ENCODE assay signal across 17 cellular contexts in the genomic region with DNA sequence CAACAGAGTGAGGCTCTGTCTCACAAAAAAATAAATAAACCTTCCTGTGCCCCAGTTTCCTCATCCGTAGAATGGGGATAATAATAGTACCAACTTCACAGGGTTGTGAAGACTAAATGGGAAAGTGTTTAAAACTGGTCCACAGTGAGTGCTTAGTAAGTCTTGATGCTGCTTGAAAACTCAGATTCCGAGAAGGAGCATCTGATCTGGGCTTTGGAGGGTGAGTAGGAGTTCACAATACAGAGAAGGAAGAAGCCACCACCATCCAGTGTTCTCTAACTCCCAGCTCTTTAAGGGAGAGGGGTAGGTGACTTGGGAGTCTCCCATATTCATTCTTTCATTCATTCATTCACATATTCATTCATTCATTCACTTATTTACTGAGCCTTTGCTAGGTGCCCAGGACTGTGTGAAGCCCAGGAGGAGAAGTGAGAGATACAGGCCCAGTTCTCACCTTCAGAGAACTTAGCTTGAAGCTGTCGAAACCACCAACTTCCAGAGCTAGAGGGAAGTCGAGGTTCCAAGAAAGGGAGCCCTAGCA. TPM values are rescaled to one million over a fixed set of nuclear protein-coding genes. Genes with fewer than 3 reads are reported as not detected.
DNase-seq lines count a peak whose midpoint lies in the region; ATAC-seq and TF ChIP-seq lines count a peak whose summit lies in the region.
"Had no signal": no experiment of that assay in that cellular context is flagged by ENCODE, and none has a peak within 500 bp of the region (broad histone marks: within the 10 kb centered on the region; RNA-seq: fewer than 3 reads in every experiment).

No MANE protein-coding gene starts in this region.

- peaks cover 0 to 8% of the 10 kb centered on the region in 2 experiments; a peak in 2 of 4 replicates for H3K79me1 ChIP-seq in IMR-90 (ENCODE audit: low read depth in 1 of 2, low read length in 2 of 2)

- in situ Hi-C loops in IMR-90 (cut with MboI; ENCODE audit: low sequenced_read_pairs): no loop called here

- peak overlapping the region; percentile 89 for H3K27ac Mint-ChIP-seq in activated CD4-positive, alpha-beta T cell treated with anti-CD3 and anti-CD28 coated beads for 36 hours
- peak overlapping the region; percentile 99 for H3K27ac Mint-ChIP-seq in activated naive CD8-positive, alpha-beta T cell treated with anti-CD3 and anti-CD28 coated beads, Interleukin-2, amount 10 ng/mL, durations not matched to agents 7 days and 5 days
- H3K27ac Mint-ChIP-seq: progenitor cell of endocrine pancreas had no signal

- H3K4ac ChIP-seq in IMR-90 (ENCODE audit: low read depth, low read length): no peak overlapping the region

- TF ChIP-seq RAD21 in IMR-90 (IDR thresholded peaks at IDR 0.05; ENCODE audit: low read length): no peak

- H3K9ac ChIP-seq in IMR-90 (ENCODE audit: low read depth, low read length): no peak overlapping the region

- no peak overlapping the region for H3K18ac ChIP-seq in IMR-90 (ENCODE audit: low read depth, low read length)

- peaks cover 62% of the 10 kb centered on the region for H3K4me1 Mint-ChIP-seq in activated CD4-positive, alpha-beta T cell treated with anti-CD3 and anti-CD28 coated beads for 36 hours
- peaks cover 72% of the 10 kb centered on the region for H3K4me1 Mint-ChIP-seq in activated naive CD8-positive, alpha-beta T cell treated with anti-CD3 and anti-CD28 coated beads, Interleukin-2, amount 10 ng/mL, durations not matched to agents 7 days and 5 days

- dilution Hi-C loops in IMR-90 (cut with HindIII; ENCODE audit: low sequenced_read_pairs, unreplicated experiment): no loop called here

- H3K4me3 ChIP-seq in IMR-90 (ENCODE audit: insufficient read depth, low read depth, low read length): no peak overlapping the region
- peak overlapping the region in 1 of 8 donors; percentile 45 for H3K4me3 ChIP-seq in spleen
- H3K4me3 ChIP-seq in OCI-LY7 (ENCODE audit: low read depth, low read length, poor library complexity, severe bottlenecking): no peak overlapping the region
- H3K4me3 ChIP-seq: body of pancreas, SK-N-MC had no signal

- peak overlapping the region; percentile 52; the same call in 1 of the 3 replicates for H2BK15ac ChIP-seq in IMR-90 (ENCODE audit: low read depth, low read length)

- H3K27me3 ChIP-seq in IMR-90 (ENCODE audit: control insufficient read depth, insufficient read depth, low read length) (no peaks in the 10 kb centered on the region), spleen (replicated peaks in 1 of 7) (no peaks in the 10 kb centered on the region)
- H3K27me3 ChIP-seq: body of pancreas had no signal

- no peaks in the 10 kb centered on the region for H3K79me2 ChIP-seq in OCI-LY7 (ENCODE audit: insufficient read depth, low read depth, low read length)

- H4K91ac ChIP-seq in IMR-90 (ENCODE audit: insufficient read depth, low read depth, low read length): no peak overlapping the region

- H3K36me3 ChIP-seq in IMR-90 (ENCODE audit: control insufficient read depth, insufficient read depth, low read length): no peaks in the 10 kb centered on the region
- peaks cover 0 to 100% (median 80%) of the 10 kb centered on the region in 6 donors for H3K36me3 ChIP-seq in spleen
- peaks cover 28% of the 10 kb centered on the region; the same call in 1 of the 2 replicates for H3K36me3 ChIP-seq in OCI-LY7 (ENCODE audit: insufficient read depth, low read length)
- H3K36me3 ChIP-seq: WERI-Rb-1 had no signal

- ATAC-seq in activated CD4-positive, alpha-beta T cell treated with anti-CD3 and anti-CD28 coated beads for 36 hours: no peak
- ATAC-seq in IMR-90 (ENCODE audit: low read depth): no peak
- no peak for ATAC-seq in activated naive CD8-positive, alpha-beta T cell treated with anti-CD3 and anti-CD28 coated beads, Interleukin-2, amount 10 ng/mL, durations not matched to agents 7 days and 5 days (ENCODE audit: low read depth)
- ATAC-seq: body of pancreas, PC-3 had no signal

- H3K27me3 Mint-ChIP-seq in activated CD4-positive, alpha-beta T cell treated with anti-CD3 and anti-CD28 coated beads for 36 hours: no peaks in the 10 kb centered on the region
- no peaks in the 10 kb centered on the region for H3K27me3 Mint-ChIP-seq in activated naive CD8-positive, alpha-beta T cell treated with anti-CD3 and anti-CD28 coated beads, Interleukin-2, amount 10 ng/mL, durations not matched to agents 7 days and 5 days

- H3K9me1 ChIP-seq in IMR-90 (ENCODE audit: insufficient read depth, low read length): peaks cover 15% of the 10 kb centered on the region

- H3K23ac ChIP-seq in IMR-90 (ENCODE audit: low read depth, low read length): no peak overlapping the region

- H2BK5ac ChIP-seq in IMR-90 (ENCODE audit: low read depth, low read length, poor library complexity, severe bottlenecking): no peak overlapping the region

- no CpG with 5 or more reads among the region's 4 CpGs for WGBS in IMR-90 (ENCODE audit: extremely low coverage in 2 of 2, insufficient read length in 1 of 2), 2 experiments
- WGBS in spleen, 5 donors: 55 to 79% (median 65%) methylated on average over 4 of the region's 4 CpGs

- H3K9me2 ChIP-seq in OCI-LY7 (ENCODE audit: insufficient read depth, low read length): no peaks in the 10 kb centered on the region

- no peak for TF ChIP-seq POLR2A in IMR-90 (IDR thresholded peaks at IDR 0.05; ENCODE audit: low read depth, low read length)
- TF ChIP-seq POLR2A in spleen (IDR thresholded peaks at IDR 0.05): no peak

- POLR2A ChIA-PET in activated CD4-positive, alpha-beta T cell treated with anti-CD3 and anti-CD28 coated beads for 36 hours (lab: Charles Lee): interaction anchor here (0.6 to 1.2 kb wide), 5 partner anchors 10 to 77 kb away, joined by 3 to 6 read pairs (median 3); no protein-coding TSS in a partner anchor
- POLR2A ChIA-PET in IMR-90 (lab: Charles Lee; ENCODE audit: unreplicated experiment): no interaction called here
- POLR2A ChIA-PET in activated naive CD8-positive, alpha-beta T cell treated with anti-CD3 and anti-CD28 coated beads, Interleukin-2, amount 10 ng/mL, durations not matched to agents 7 days and 5 days (lab: Charles Lee): interaction anchor here (0.6 to 2.9 kb wide), 13 partner anchors 10 to 771 kb away, joined by 3 to 16 read pairs (median 4); a partner anchor contains a TSS
- POLR2A ChIA-PET in OCI-LY7 (lab: Charles Lee): no interaction called here

- H3K4me1 ChIP-seq in IMR-90 (ENCODE audit: control insufficient read depth, insufficient read depth, low read length): peaks cover 19% of the 10 kb centered on the region
- H3K4me1 ChIP-seq in spleen: peaks cover 16 to 100% (median 70%) of the 10 kb centered on the region in 6 donors
- peaks cover 11% of the 10 kb centered on the region for H3K4me1 ChIP-seq in OCI-LY7 (ENCODE audit: insufficient read depth, low read length, poor library complexity, severe bottlenecking)
- H3K4me1 ChIP-seq: body of pancreas had no signal

- no peaks in the 10 kb centered on the region for H3K9me3 ChIP-seq in IMR-90 (ENCODE audit: control insufficient read depth, insufficient read depth, low read length)
- H3K9me3 ChIP-seq in spleen: no peaks in the 10 kb centered on the region
- H3K9me3 ChIP-seq in OCI-LY7 (ENCODE audit: low read length): no peaks in the 10 kb centered on the region
- H3K9me3 ChIP-seq: body of pancreas had no signal

- H2BK20ac ChIP-seq in IMR-90 (ENCODE audit: low read depth, low read length): no peak overlapping the region; the same call in 1 of the 2 replicates

- no peaks in the 10 kb centered on the region for H3K9me3 Mint-ChIP-seq in activated CD4-positive, alpha-beta T cell treated with anti-CD3 and anti-CD28 coated beads for 36 hours (ENCODE audit: low read depth)
- H3K9me3 Mint-ChIP-seq in activated naive CD8-positive, alpha-beta T cell treated with anti-CD3 and anti-CD28 coated beads, Interleukin-2, amount 10 ng/mL, durations not matched to agents 7 days and 5 days: no peaks in the 10 kb centered on the region

- H2AK9ac ChIP-seq in IMR-90 (replicated peaks; ENCODE audit: low read depth, low read length, poor library complexity): no peak overlapping the region

- DNase-seq in activated CD4-positive, alpha-beta T cell treated with anti-CD3 and anti-CD28 coated beads for 36 hours: no peak
- DNase-seq in activated CD4-positive, alpha-beta T cell treated with anti-CD3 and anti-CD28 coated beads for 48 hours: no peak
- DNase-seq in IMR-90 (no peak), spleen (no peak), substantia nigra (lab: John Stamatoyannopoulos, UW) (no peak), OCI-LY7 (ENCODE audit: low spot score) (no peak)
- DNase-seq in activated naive CD8-positive, alpha-beta T cell treated with anti-CD3 and anti-CD28 coated beads, Interleukin-2, amount 10 ng/mL, durations not matched to agents 7 days and 5 days: no peak
- no peak for DNase-seq in effector CD8-positive, alpha-beta T cell (lab: John Stamatoyannopoulos, UW)
- DNase-seq: body of pancreas, Calu3, NCI-H187, NCI-H524, PC-3, WERI-Rb-1 had no signal

- H3K4me3 Mint-ChIP-seq in activated CD4-positive, alpha-beta T cell treated with anti-CD3 and anti-CD28 coated beads for 36 hours: peak overlapping the region; percentile 58
- H3K4me3 Mint-ChIP-seq in activated naive CD8-positive, alpha-beta T cell treated with anti-CD3 and anti-CD28 coated beads, Interleukin-2, amount 10 ng/mL, durations not matched to agents 7 days and 5 days: peak overlapping the region; percentile 83

- no TSS peak for BruUV-seq in IMR-90 (replicated peaks; lab: Mats Ljungman, UMichigan)
- no TSS peak for BruUV-seq in OCI-LY7 (replicated peaks; lab: Mats Ljungman, UMichigan)

- CTCF ChIA-PET in activated CD4-positive, alpha-beta T cell treated with anti-CD3 and anti-CD28 coated beads for 36 hours (lab: Charles Lee): interaction anchor here (0.5 to 1.7 kb wide), 7 partner anchors 8 to 40 kb away, joined by 3 to 6 read pairs (median 4); a partner anchor contains a TSS
- CTCF ChIA-PET in IMR-90 (lab: Yijun Ruan, JAX) (interaction anchor here (1.0 kb wide), 1 partner anchor 13 kb away, joined by 3 read pairs; no protein-coding TSS in a partner anchor), OCI-LY7 (lab: Charles Lee; ENCODE audit: unreplicated experiment) (no interaction called here)

- H4K8ac ChIP-seq in IMR-90 (ENCODE audit: low read depth in 2 of 2, low read length in 2 of 2): no peak overlapping the region

- no peak overlapping the region for H3K27ac ChIP-seq in IMR-90 (ENCODE audit: insufficient read depth, low read length)
- H3K27ac ChIP-seq in spleen: peak overlapping the region; percentile 42 to 87 (median 66)
- H3K27ac ChIP-seq in substantia nigra (ENCODE audit: low read depth, low read length, poor library complexity, severe bottlenecking): no peak overlapping the region
- no peak overlapping the region for H3K27ac ChIP-seq in OCI-LY7 (ENCODE audit: low read depth, low read length, poor library complexity, severe bottlenecking)
- H3K27ac ChIP-seq: body of pancreas, SK-N-MC, WERI-Rb-1 had no signal

- no peak overlapping the region for H3K56ac ChIP-seq in IMR-90 (ENCODE audit: extremely low read depth, insufficient read depth, low read length)

- H3K36me3 Mint-ChIP-seq in activated CD4-positive, alpha-beta T cell treated with anti-CD3 and anti-CD28 coated beads for 36 hours (ENCODE audit: low read depth): peaks cover 33% of the 10 kb centered on the region
- peaks cover 56% of the 10 kb centered on the region for H3K36me3 Mint-ChIP-seq in activated naive CD8-positive, alpha-beta T cell treated with anti-CD3 and anti-CD28 coated beads, Interleukin-2, amount 10 ng/mL, durations not matched to agents 7 days and 5 days

- H2BK120ac ChIP-seq in IMR-90 (ENCODE audit: low read depth, low read length): no peak overlapping the region

- H4K5ac ChIP-seq in IMR-90 (ENCODE audit: low read depth, low read length): no peak overlapping the region

- peak overlapping the region; percentile 57; the same call in 1 of the 2 replicates for H2AK5ac ChIP-seq in IMR-90 (ENCODE audit: low read depth, low read length)

- H2AFZ ChIP-seq in IMR-90 (replicated peaks; ENCODE audit: low read length, poor library complexity) (no peak overlapping the region), OCI-LY7 (ENCODE audit: low read length) (no peak overlapping the region)

- TF ChIP-seq CTCF in IMR-90 (conservative IDR thresholded peaks at IDR 0.05; ENCODE audit: low read depth, low read length) (no peak), spleen (IDR thresholded peaks at IDR 0.05 in 8 of 11, conservative IDR thresholded peaks at IDR 0.05 in 3 of 11) (no peak), OCI-LY7 (conservative IDR thresholded peaks at IDR 0.05; ENCODE audit: low read length) (no peak)

- intact Hi-C loops in activated CD4-positive, alpha-beta T cell treated with anti-CD3 and anti-CD28 coated beads for 36 hours (cut with DNase I, micrococcal nuclease): loop anchor here in 1 of 2 experiments (1.0 kb wide), 1 partner anchor 15 kb away; no protein-coding TSS in a partner anchor
- intact Hi-C loops in IMR-90 (cut with micrococcal nuclease) (no loop called here), spleen (cut with DNase I; ENCODE audit: low total_unique reads) (no loop called here), OCI-LY7 (cut with micrococcal nuclease; ENCODE audit: unreplicated experiment) (no loop called here)

- no peak overlapping the region for H3K14ac ChIP-seq in IMR-90 (replicated peaks; ENCODE audit: low read depth, low read length)

- H3K4me2 ChIP-seq in IMR-90 (ENCODE audit: low read depth, low read length): no peak overlapping the region
- H3K4me2 ChIP-seq in OCI-LY7 (ENCODE audit: low read length): no peak overlapping the region

- H4K20me1 ChIP-seq in IMR-90 (ENCODE audit: insufficient read depth, low read length): no peaks in the 10 kb centered on the region
- no peaks in the 10 kb centered on the region for H4K20me1 ChIP-seq in OCI-LY7 (ENCODE audit: insufficient read depth, low read length)

RNA-seq across cellular contexts. Expression of a gene that starts 17.7 kb away (rescaled TPM):
- 10 to 100 TPM; 33.1 to 42.8 TPM for total RNA-seq in activated CD4-positive, alpha-beta T cell treated with anti-CD3 and anti-CD28 coated beads for 36 hours
- 0.28 and 0.36 TPM in 2 replicates for total RNA-seq in IMR-90 (2012; rRNA removed)
- polyA plus RNA-seq in IMR-90 (2012; rRNA removed): 0.55 and 0.85 TPM in 2 replicates
- 0.38 TPM in 2 replicates for polyA plus RNA-seq in IMR-90 (2012; cell fraction: cytosol; rRNA removed)
- 0.68 and 0.84 TPM in 2 replicates for polyA plus RNA-seq in IMR-90 (2012; cell fraction: nucleus; rRNA removed; ENCODE audit: low replicate concordance)
- 100 to 1,000 TPM; 149 to 157 TPM for total RNA-seq in activated naive CD8-positive, alpha-beta T cell treated with anti-CD3 and anti-CD28 coated beads, Interleukin-2, amount 10 ng/mL, durations not matched to agents 7 days and 5 days
- 100 to 1,000 TPM in 6 of 7 donors, 10 to 100 TPM in 1; 97.5 to 238 (median 118) TPM for total RNA-seq in spleen
- polyA plus RNA-seq in spleen: 10 to 100 TPM; 35.3 to 58.1 (median 53.6) TPM
- 20.6 and 35.0 TPM in 2 replicates for total RNA-seq in OCI-LY7 (2014; rRNA removed; shearing (Covaris generic))
- 24.8 and 28.1 TPM in 2 replicates for total RNA-seq in OCI-LY7 (2022)
- total RNA-seq: progenitor cell of endocrine pancreas had no signal
- polyA plus RNA-seq: fibroblast of lung had no signal

RNA-seq across cellular contexts. Expression of a gene that starts 56.0 kb away (rescaled TPM):
- 100 to 1,000 TPM; 692 to 930 TPM for total RNA-seq in activated CD4-positive, alpha-beta T cell treated with anti-CD3 and anti-CD28 coated beads for 36 hours
- 10.0 and 11.1 TPM in 2 replicates for total RNA-seq in IMR-90 (2012; rRNA removed)
- polyA plus RNA-seq in IMR-90 (2012; rRNA removed): 72.3 and 77.1 TPM in 2 replicates
- polyA plus RNA-seq in IMR-90 (2012; cell fraction: cytosol; rRNA removed): 56.9 and 106 TPM in 2 replicates
- polyA plus RNA-seq in IMR-90 (2012; cell fraction: nucleus; rRNA removed; ENCODE audit: low replicate concordance): 33.8 and 79.6 TPM in 2 replicates
- total RNA-seq in activated naive CD8-positive, alpha-beta T cell treated with anti-CD3 and anti-CD28 coated beads, Interleukin-2, amount 10 ng/mL, durations not matched to agents 7 days and 5 days: 1,000 to 10,000 TPM in 1 of 2 experiments, 100 to 1,000 TPM in 1; 963 to 1,011 TPM
- 100 to 1,000 TPM; 270 to 493 (median 363) TPM for total RNA-seq in spleen
- polyA plus RNA-seq in spleen: 100 to 1,000 TPM; 389 to 421 (median 410) TPM
- 91.5 and 142 TPM in 2 replicates for total RNA-seq in OCI-LY7 (2014; rRNA removed; shearing (Covaris generic))
- total RNA-seq in OCI-LY7 (2022): 321 and 331 TPM in 2 replicates

Comparison
In these comparisons a context has a peak if more than half of its experiments do, and no peak if none do; other contexts are left out.
1. H3K27ac ChIP-seq: peak in spleen (8 of 8); none in IMR-90 (single experiment), substantia nigra (single experiment) and OCI-LY7 (single experiment).
2. RNA of a gene that starts 17.7 kb away (total RNA-seq): 149 to 157 TPM in activated naive CD8-positive, alpha-beta T cell treated with anti-CD3 and anti-CD28 coated beads, Interleukin-2, amount 10 ng/mL, durations not matched to agents 7 days and 5 days, 97.5 to 238 TPM in spleen, 33.1 to 42.8 TPM in activated CD4-positive, alpha-beta T cell treated with anti-CD3 and anti-CD28 coated beads for 36 hours and 20.6 to 35.0 TPM in OCI-LY7; 0.28 to 0.36 TPM in IMR-90; every median in the first group is over 10 times any median in the second.
3. POLR2A ChIA-PET loops: an anchor here in activated CD4-positive, alpha-beta T cell treated with anti-CD3 and anti-CD28 coated beads for 36 hours (0.6 to 1.2 kb wide) and activated naive CD8-positive, alpha-beta T cell treated with anti-CD3 and anti-CD28 coated beads, Interleukin-2, amount 10 ng/mL, durations not matched to agents 7 days and 5 days (0.6 to 2.9 kb wide); none called in IMR-90 and OCI-LY7.